Comparison of ENCODE assay signal across 1 cellular context in genomic region chr19:48351341-48351752, GRCh38.
A peak's percentile ranks its signal among the peaks of the same experiment; 100 is the strongest.
TF ChIP-seq lines count a peak whose summit lies in the region.

No MANE protein-coding gene starts in this region.

TF ChIP-seq in K562, 482 proteins besides CTCF, POLR2A, EP300 and RAD21 (continued from another document and continues in another):
- TF ChIP-seq, protein P1, sequence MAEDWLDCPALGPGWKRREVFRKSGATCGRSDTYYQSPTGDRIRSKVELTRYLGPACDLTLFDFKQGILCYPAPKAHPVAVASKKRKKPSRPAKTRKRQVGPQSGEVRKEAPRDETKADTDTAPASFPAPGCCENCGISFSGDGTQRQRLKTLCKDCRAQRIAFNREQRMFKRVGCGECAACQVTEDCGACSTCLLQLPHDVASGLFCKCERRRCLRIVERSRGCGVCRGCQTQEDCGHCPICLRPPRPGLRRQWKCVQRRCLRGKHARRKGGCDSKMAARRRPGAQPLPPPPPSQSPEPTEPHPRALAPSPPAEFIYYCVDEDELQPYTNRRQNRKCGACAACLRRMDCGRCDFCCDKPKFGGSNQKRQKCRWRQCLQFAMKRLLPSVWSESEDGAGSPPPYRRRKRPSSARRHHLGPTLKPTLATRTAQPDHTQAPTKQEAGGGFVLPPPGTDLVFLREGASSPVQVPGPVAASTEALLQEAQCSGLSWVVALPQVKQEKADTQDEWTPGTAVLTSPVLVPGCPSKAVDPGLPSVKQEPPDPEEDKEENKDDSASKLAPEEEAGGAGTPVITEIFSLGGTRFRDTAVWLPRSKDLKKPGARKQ (CRISPR knock-in tag; IDR thresholded peaks at IDR 0.05) = no peak
- no peak for TF ChIP-seq SMAD4 (CRISPR knock-in tag; conservative IDR thresholded peaks at IDR 0.05)
- no peak for TF ChIP-seq U2AF2 (optimal IDR thresholded peaks at IDR 0.05; ENCODE audit: low read depth, low read length)
- TF ChIP-seq THRAP3 (IDR thresholded peaks at IDR 0.05; ENCODE audit: borderline replicate concordance) = peak; percentile 72; the same call in 1 of the 2 replicates
- TF ChIP-seq SOX6 (IDR thresholded peaks at IDR 0.05) = no peak
- no peak for TF ChIP-seq PRPF4 (IDR thresholded peaks at IDR 0.05; ENCODE audit: insufficient read depth, low read depth, low read length, poor library complexity, severe bottlenecking)
- no peak for TF ChIP-seq SRSF3 (IDR thresholded peaks at IDR 0.05; ENCODE audit: insufficient read depth, low read length)
- no peak for TF ChIP-seq SRSF9 (IDR thresholded peaks at IDR 0.05; ENCODE audit: borderline replicate concordance, low read depth, low read length)
- no peak for TF ChIP-seq ZFPM2 (CRISPR knock-in tag; IDR thresholded peaks at IDR 0.05)
- no peak for TF ChIP-seq DDX20 (tag; IDR thresholded peaks at IDR 0.05; ENCODE audit: low read depth)
- peak; percentile 97 for TF ChIP-seq HDAC2 (IDR thresholded peaks at IDR 0.05)
- no peak for TF ChIP-seq SMARCC2 (IDR thresholded peaks at IDR 0.05; ENCODE audit: low read depth)
- no peak for TF ChIP-seq ZNF277 (CRISPR knock-in tag; IDR thresholded peaks at IDR 0.05; ENCODE audit: borderline replicate concordance)
- TF ChIP-seq E2F4 (CRISPR knock-in tag; IDR thresholded peaks at IDR 0.05; ENCODE audit: low read depth) = no peak
- no peak; the same call in 1 of the 2 replicates for TF ChIP-seq GABPB1 (CRISPR knock-in tag; IDR thresholded peaks at IDR 0.05)
- peak; percentile 48; the same call in 1 of the 2 replicates for TF ChIP-seq ESRRA (IDR thresholded peaks at IDR 0.05; ENCODE audit: borderline replicate concordance, low read depth)
- TF ChIP-seq KDM2B (CRISPR knock-in tag; IDR thresholded peaks at IDR 0.05) = no peak
- no peak for TF ChIP-seq SREBF1 (IDR thresholded peaks at IDR 0.05; ENCODE audit: borderline replicate concordance, low read depth, low read length)
- no peak for TF ChIP-seq ZC3H11A (IDR thresholded peaks at IDR 0.05; ENCODE audit: low read depth, low read length)
- TF ChIP-seq EHMT2 (IDR thresholded peaks at IDR 0.05) = no peak
- TF ChIP-seq MTA3 (IDR thresholded peaks at IDR 0.05; ENCODE audit: borderline replicate concordance) = peak; percentile 53; the same call in 1 of the 2 replicates
- TF ChIP-seq ELK1 (CRISPR knock-in tag; IDR thresholded peaks at IDR 0.05) = no peak
- TF ChIP-seq RCOR1 (IDR thresholded peaks at IDR 0.05; ENCODE audit: borderline replicate concordance in 1 of 2, low read depth in 2 of 2, low read length in 2 of 2) = peak; percentile 24 to 80; a peak in 3 of 4 replicates
- no peak for TF ChIP-seq ZNF12 (CRISPR knock-in tag; IDR thresholded peaks at IDR 0.05)
- TF ChIP-seq RBFOX2 (IDR thresholded peaks at IDR 0.05; ENCODE audit: low read depth, low read length) = no peak
- TF ChIP-seq FOXK1 (CRISPR knock-in tag; IDR thresholded peaks at IDR 0.05; ENCODE audit: borderline replicate concordance) = no peak
- TF ChIP-seq ZFX (CRISPR knock-in tag; IDR thresholded peaks at IDR 0.05) = no peak
- no peak for TF ChIP-seq E2F3 (CRISPR knock-in tag; IDR thresholded peaks at IDR 0.05)
- no peak for TF ChIP-seq STAT5A (IDR thresholded peaks at IDR 0.05; ENCODE audit: borderline replicate concordance, low read length)
- no peak for TF ChIP-seq CBFA2T2 (conservative IDR thresholded peaks at IDR 0.05)
- no peak for TF ChIP-seq KDM5B (IDR thresholded peaks at IDR 0.05; ENCODE audit: insufficient replicate concordance, low read depth, low read length)
- no peak for TF ChIP-seq ZFP91 (CRISPR knock-in tag; IDR thresholded peaks at IDR 0.05)
- no peak for TF ChIP-seq KLF1 (tag; IDR thresholded peaks at IDR 0.05)
- TF ChIP-seq ELF4 (CRISPR knock-in tag; IDR thresholded peaks at IDR 0.05) = no peak; the same call in 1 of the 2 replicates
- TF ChIP-seq LEF1 (IDR thresholded peaks at IDR 0.05) = no peak
- no peak for TF ChIP-seq ZNF830 (CRISPR knock-in tag; IDR thresholded peaks at IDR 0.05)
- 0 out of 2 replicates have a peak, but pooled peaks have one; percentile 65 for TF ChIP-seq ZNF3 (CRISPR knock-in tag; IDR thresholded peaks at IDR 0.05)
- TF ChIP-seq PCBP1 (IDR thresholded peaks at IDR 0.05; ENCODE audit: low read depth, low read length, poor library complexity, severe bottlenecking) = peak; percentile 73
- TF ChIP-seq MAFF (IDR thresholded peaks at IDR 0.05; ENCODE audit: low read length) = no peak
- TF ChIP-seq ZNF76 (CRISPR knock-in tag; IDR thresholded peaks at IDR 0.05; ENCODE audit: borderline replicate concordance) = no peak
- no peak for TF ChIP-seq ZNF408 (CRISPR knock-in tag; IDR thresholded peaks at IDR 0.05; ENCODE audit: low read depth)
- TF ChIP-seq, protein P2, sequence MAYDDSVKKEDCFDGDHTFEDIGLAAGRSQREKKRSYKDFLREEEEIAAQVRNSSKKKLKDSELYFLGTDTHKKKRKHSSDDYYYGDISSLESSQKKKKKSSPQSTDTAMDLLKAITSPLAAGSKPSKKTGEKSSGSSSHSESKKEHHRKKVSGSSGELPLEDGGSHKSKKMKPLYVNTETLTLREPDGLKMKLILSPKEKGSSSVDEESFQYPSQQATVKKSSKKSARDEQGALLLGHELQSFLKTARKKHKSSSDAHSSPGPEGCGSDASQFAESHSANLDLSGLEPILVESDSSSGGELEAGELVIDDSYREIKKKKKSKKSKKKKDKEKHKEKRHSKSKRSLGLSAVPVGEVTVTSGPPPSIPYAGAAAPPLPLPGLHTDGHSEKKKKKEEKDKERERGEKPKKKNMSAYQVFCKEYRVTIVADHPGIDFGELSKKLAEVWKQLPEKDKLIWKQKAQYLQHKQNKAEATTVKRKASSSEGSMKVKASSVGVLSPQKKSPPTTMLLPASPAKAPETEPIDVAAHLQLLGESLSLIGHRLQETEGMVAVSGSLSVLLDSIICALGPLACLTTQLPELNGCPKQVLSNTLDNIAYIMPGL (CRISPR knock-in tag; IDR thresholded peaks at IDR 0.05) = no peak
- TF ChIP-seq TAL1 (IDR thresholded peaks at IDR 0.05) = 0 out of 2 replicates have a peak, but pooled peaks have one; percentile 7
- TF ChIP-seq POLR2AphosphoS5 (IDR thresholded peaks at IDR 0.05; ENCODE audit: control insufficient read depth, insufficient read depth, low read depth, low read length) = no peak
- TF ChIP-seq ASH1L (IDR thresholded peaks at IDR 0.05; ENCODE audit: borderline replicate concordance, low read depth, partially characterized antibody) = no peak
- no peak for TF ChIP-seq ATF1 (CRISPR knock-in tag; IDR thresholded peaks at IDR 0.05)
- 0 out of 2 replicates have a peak, but pooled peaks have one; percentile 15 for TF ChIP-seq ATF1 (tag; IDR thresholded peaks at IDR 0.05)
- TF ChIP-seq NFIC (IDR thresholded peaks at IDR 0.05) = 0 out of 2 replicates have a peak, but pooled peaks have one; percentile 21
- TF ChIP-seq NBN (IDR thresholded peaks at IDR 0.05; ENCODE audit: low read depth) = peak; percentile 39; the same call in 1 of the 2 replicates
- no peak for TF ChIP-seq MBD2 (IDR thresholded peaks at IDR 0.05; ENCODE audit: borderline replicate concordance, low read depth)
- no peak for TF ChIP-seq ETV5 (CRISPR knock-in tag; IDR thresholded peaks at IDR 0.05; ENCODE audit: low read depth)
- no peak for TF ChIP-seq ZNF766 (CRISPR knock-in tag; conservative IDR thresholded peaks at IDR 0.05)
- no peak for TF ChIP-seq ZBTB2 (IDR thresholded peaks at IDR 0.05)
- TF ChIP-seq, protein P3, sequence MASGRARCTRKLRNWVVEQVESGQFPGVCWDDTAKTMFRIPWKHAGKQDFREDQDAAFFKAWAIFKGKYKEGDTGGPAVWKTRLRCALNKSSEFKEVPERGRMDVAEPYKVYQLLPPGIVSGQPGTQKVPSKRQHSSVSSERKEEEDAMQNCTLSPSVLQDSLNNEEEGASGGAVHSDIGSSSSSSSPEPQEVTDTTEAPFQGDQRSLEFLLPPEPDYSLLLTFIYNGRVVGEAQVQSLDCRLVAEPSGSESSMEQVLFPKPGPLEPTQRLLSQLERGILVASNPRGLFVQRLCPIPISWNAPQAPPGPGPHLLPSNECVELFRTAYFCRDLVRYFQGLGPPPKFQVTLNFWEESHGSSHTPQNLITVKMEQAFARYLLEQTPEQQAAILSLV (tag; IDR thresholded peaks at IDR 0.05) = no peak
- TF ChIP-seq KHSRP (IDR thresholded peaks at IDR 0.05) = no peak
- TF ChIP-seq BDP1 (IDR thresholded peaks at IDR 0.05; ENCODE audit: insufficient read depth, insufficient read length) = no peak
- TF ChIP-seq PYGO2 (tag; IDR thresholded peaks at IDR 0.05) = no peak
- no peak for TF ChIP-seq RBM22 (IDR thresholded peaks at IDR 0.05; ENCODE audit: low read depth, low read length, poor library complexity, severe bottlenecking)
- TF ChIP-seq NEUROD1 (IDR thresholded peaks at IDR 0.05; ENCODE audit: borderline replicate concordance, low read depth, low read length, partially characterized antibody) = no peak
- TF ChIP-seq, protein P4, sequence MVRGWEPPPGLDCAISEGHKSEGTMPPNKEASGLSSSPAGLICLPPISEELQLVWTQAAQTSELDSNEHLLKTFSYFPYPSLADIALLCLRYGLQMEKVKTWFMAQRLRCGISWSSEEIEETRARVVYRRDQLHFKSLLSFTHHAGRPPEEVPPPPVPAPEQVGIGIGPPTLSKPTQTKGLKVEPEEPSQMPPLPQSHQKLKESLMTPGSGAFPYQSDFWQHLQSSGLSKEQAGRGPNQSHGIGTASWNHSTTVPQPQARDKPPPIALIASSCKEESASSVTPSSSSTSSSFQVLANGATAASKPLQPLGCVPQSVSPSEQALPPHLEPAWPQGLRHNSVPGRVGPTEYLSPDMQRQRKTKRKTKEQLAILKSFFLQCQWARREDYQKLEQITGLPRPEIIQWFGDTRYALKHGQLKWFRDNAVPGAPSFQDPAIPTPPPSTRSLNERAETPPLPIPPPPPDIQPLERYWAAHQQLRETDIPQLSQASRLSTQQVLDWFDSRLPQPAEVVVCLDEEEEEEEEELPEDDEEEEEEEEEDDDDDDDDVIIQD (CRISPR knock-in tag; IDR thresholded peaks at IDR 0.05) = no peak
- no peak for TF ChIP-seq CHCHD3 (CRISPR knock-in tag; IDR thresholded peaks at IDR 0.05)
- TF ChIP-seq HEY1 (CRISPR knock-in tag; IDR thresholded peaks at IDR 0.05; ENCODE audit: borderline replicate concordance) = no peak
- TF ChIP-seq MEIS2 (IDR thresholded peaks at IDR 0.05; ENCODE audit: partially characterized antibody) = no peak
- no peak for TF ChIP-seq CEBPG (CRISPR knock-in tag; IDR thresholded peaks at IDR 0.05)
- no peak for TF ChIP-seq CEBPG (tag; conservative IDR thresholded peaks at IDR 0.05 in 1 of 2, IDR thresholded peaks at IDR 0.05 in 1 of 2)
- peak; percentile 55; the same call in 1 of the 2 replicates for TF ChIP-seq ZNF263 (CRISPR knock-in tag; IDR thresholded peaks at IDR 0.05; ENCODE audit: borderline replicate concordance)
- no peak for TF ChIP-seq ETV6 (IDR thresholded peaks at IDR 0.05; ENCODE audit: borderline replicate concordance in 1 of 2, low read depth in 2 of 2, low read length in 1 of 2)
- no peak for TF ChIP-seq ETV6 (CRISPR knock-in tag; IDR thresholded peaks at IDR 0.05; ENCODE audit: borderline replicate concordance)
- no peak for TF ChIP-seq MEF2D (tag; conservative IDR thresholded peaks at IDR 0.05; ENCODE audit: low read depth)
- TF ChIP-seq ZNF561 (CRISPR knock-in tag; conservative IDR thresholded peaks at IDR 0.05) = no peak
